ENCODE assay signal across 20 cellular contexts in genomic region chr2:54473876-54474275, GRCh38.
"Had no signal": no experiment of that assay in that cellular context is flagged by ENCODE, and none has a peak within 500 bp of the region (broad histone marks: within the 10 kb centered on the region; RNA-seq: fewer than 3 reads in every experiment).

No MANE protein-coding gene starts in this region.

- H3K27me3 ChIP-seq: body of pancreas had no signal

- ATAC-seq: activated CD4-positive, alpha-beta T cell treated with anti-CD3 and anti-CD28 coated beads for 36 hours; body of pancreas; SK-N-SH treated with all-trans-retinoic acid at 6 μM for 48 hours; T-cell; WTC11 had no signal

- H3K4me3 ChIP-seq: body of pancreas, skin epidermis, thoracic aorta had no signal

- DNase-seq: activated CD4-positive, alpha-beta T cell treated with anti-CD3 and anti-CD28 coated beads for 36 hours; activated CD4-positive, alpha-beta T cell treated with anti-CD3 and anti-CD28 coated beads, Interleukin-2, amount 50 U/mL, for 48 hours; activated naive CD8-positive, alpha-beta T cell treated with anti-CD3 and anti-CD28 coated beads for 36 hours; activated T-cell treated with anti-CD3 and anti-CD28 coated beads for 4 hours; amniotic stem cell; body of pancreas; cortex of kidney; erythroblast; mesenchymal stem cell; nephron progenitor cell; nucleus accumbens; posterior cingulate gyrus; retina; stimulated activated CD4-positive, alpha-beta T cell treated with anti-CD3 and anti-CD28 coated beads, Interleukin-15, amount 100 ng/mL, for 24 hours; stimulated activated CD4-positive, alpha-beta T cell treated with anti-CD3 and anti-CD28 coated beads, Interleukin-2, amount 100 ng/mL, for 48 hours; T-cell had no signal

- H3K9me3 ChIP-seq: body of pancreas, thoracic aorta had no signal

- H3K36me3 ChIP-seq: thoracic aorta had no signal

- H3K27ac ChIP-seq: body of pancreas, skin epidermis had no signal
